ENCODE assay signal across 1 cellular context in genomic region chr21:46457801-46458314, GRCh38.
TF ChIP-seq lines count a peak whose summit lies in the region.

No MANE protein-coding gene starts in this region.

TF ChIP-seq in HCT116, 20 proteins besides CTCF, POLR2A, EP300 and RAD21 (continued from another document):
- no peak for TF ChIP-seq REST (IDR thresholded peaks at IDR 0.05; ENCODE audit: low read depth)
- TF ChIP-seq EGR1 (IDR thresholded peaks at IDR 0.05; ENCODE audit: low read depth) = no peak
- TF ChIP-seq EZH2 (IDR thresholded peaks at IDR 0.05) = no peak
- TF ChIP-seq POLR2AphosphoS5 (IDR thresholded peaks at IDR 0.05; ENCODE audit: low read depth, low read length) = no peak
